ENCODE assay signal across 39 cellular contexts in genomic region chr1:59421232-59421920, GRCh38.
"Had no signal": no experiment of that assay in that cellular context is flagged by ENCODE, and none has a peak within 500 bp of the region (broad histone marks: within the 10 kb centered on the region; RNA-seq: fewer than 3 reads in every experiment).

No MANE protein-coding gene starts in this region.

- H3K4me1 ChIP-seq: Peyer's patch had no signal

- DNase-seq: activated CD4-positive, alpha-beta memory T cell treated with anti-CD3 and anti-CD28 coated beads, Interleukin-2, amount 10 ng/mL, durations not matched to agents 7 days and 5 days; activated CD4-positive, alpha-beta T cell treated with anti-CD3 and anti-CD28 coated beads for 1 hour; activated CD4-positive, alpha-beta T cell treated with anti-CD3 and anti-CD28 coated beads for 48 hours; activated CD4-positive, CD25-positive, alpha-beta regulatory T cell; activated CD8-positive, alpha-beta memory T cell treated with anti-CD3 and anti-CD28 coated beads for 24 hours; activated CD8-positive, alpha-beta memory T cell treated with anti-CD3 and anti-CD28 coated beads, Interleukin-2, amount 10 ng/mL, durations not matched to agents 7 days and 5 days; activated CD8-positive, alpha-beta memory T cell treated with anti-CD3 and anti-CD28 coated beads, Interleukin-2, amount 50 U/mL, for 48 hours; activated effector memory CD4-positive, alpha-beta T cell treated with anti-CD3 and anti-CD28 coated beads, Interleukin-2, amount 50 U/mL, for 16 hours; activated naive CD4-positive, alpha-beta T cell treated with Interleukin-2 at 50 U/mL for 16 hours; activated naive CD8-positive, alpha-beta T cell treated with anti-CD3 and anti-CD28 coated beads, Interleukin-2, amount 10 ng/mL, durations not matched to agents 7 days and 5 days; activated T-cell treated with anti-CD3 and anti-CD28 coated beads, Interleukin-2, amount 50 U/mL, for 48 hours; amygdala; Kasumi-1; KG1; MM.1S; MV-4-11; NCI-H1092; NCI-H1436 treated with DMSO at 0.1 percent for 48 hours; NCI-H1694 treated with DMSO at 0.1 percent for 48 hours; NCI-H2029; NCI-H510A; NCI-H526; NCI-H748 treated with DMSO at 0.1 percent for 48 hours; NK-92 treated with Interleukin-12 subunit alpha and Interleukin-12 subunit beta, amount 100 ng/mL, for 24 hours; PC-3; Peyer's patch; RPMI8226; SHP77 treated with DMSO at 0.1 percent for 48 hours; SW 1271; T-helper 1 cell; T-helper 2 cell; T-helper 9 cell; WERI-Rb-1 had no signal

- H3K9me3 Mint-ChIP-seq: activated CD4-positive, alpha-beta memory T cell treated with anti-CD3 and anti-CD28 coated beads, Interleukin-2, amount 10 ng/mL, durations not matched to agents 7 days and 5 days; activated naive CD4-positive, alpha-beta T cell treated with anti-CD3 and anti-CD28 coated beads, Interleukin-2, amount 50 U/mL, for 24 hours; activated naive CD8-positive, alpha-beta T cell treated with anti-CD3 and anti-CD28 coated beads, Interleukin-2, amount 10 ng/mL, durations not matched to agents 7 days and 5 days; activated T-helper 17 cell treated with anti-CD3 and anti-CD28 coated beads, Interleukin-2, amount 50 U/mL, for 72 hours; central memory CD8-positive, alpha-beta T cell had no signal

- H3K4me3 Mint-ChIP-seq: activated CD4-positive, alpha-beta memory T cell treated with anti-CD3 and anti-CD28 coated beads, Interleukin-2, amount 10 ng/mL, durations not matched to agents 7 days and 5 days; activated CD8-positive, alpha-beta memory T cell treated with anti-CD3 and anti-CD28 coated beads, Interleukin-2, amount 10 ng/mL, durations not matched to agents 7 days and 5 days; activated naive CD4-positive, alpha-beta T cell treated with anti-CD3 and anti-CD28 coated beads, Interleukin-2, amount 50 U/mL, for 24 hours; activated naive CD8-positive, alpha-beta T cell treated with anti-CD3 and anti-CD28 coated beads, Interleukin-2, amount 10 ng/mL, durations not matched to agents 7 days and 5 days; activated T-helper 17 cell treated with anti-CD3 and anti-CD28 coated beads, Interleukin-2, amount 50 U/mL, for 72 hours; central memory CD8-positive, alpha-beta T cell had no signal

- ATAC-seq: activated CD8-positive, alpha-beta memory T cell treated with anti-CD3 and anti-CD28 coated beads, Interleukin-2, amount 10 ng/mL, durations not matched to agents 7 days and 5 days; activated T-helper 17 cell treated with anti-CD3 and anti-CD28 coated beads, Interleukin-2, amount 50 U/mL, for 72 hours; PC-3 had no signal

- H3K27me3 Mint-ChIP-seq: activated CD4-positive, alpha-beta memory T cell treated with anti-CD3 and anti-CD28 coated beads, Interleukin-2, amount 10 ng/mL, durations not matched to agents 7 days and 5 days; activated CD8-positive, alpha-beta memory T cell treated with anti-CD3 and anti-CD28 coated beads, Interleukin-2, amount 10 ng/mL, durations not matched to agents 7 days and 5 days; activated naive CD4-positive, alpha-beta T cell treated with anti-CD3 and anti-CD28 coated beads, Interleukin-2, amount 50 U/mL, for 24 hours; activated naive CD8-positive, alpha-beta T cell treated with anti-CD3 and anti-CD28 coated beads, Interleukin-2, amount 10 ng/mL, durations not matched to agents 7 days and 5 days; activated T-helper 17 cell treated with anti-CD3 and anti-CD28 coated beads, Interleukin-2, amount 50 U/mL, for 72 hours; central memory CD8-positive, alpha-beta T cell had no signal

- H3K27me3 ChIP-seq: ascending aorta, cardiac muscle cell, Peyer's patch, SJSA1 had no signal

- H3K36me3 ChIP-seq: ascending aorta, cardiac muscle cell, Peyer's patch, SJSA1, WERI-Rb-1 had no signal

- H3K27ac ChIP-seq: cardiac muscle cell, Peyer's patch, SJSA1, WERI-Rb-1 had no signal

- H3K27ac Mint-ChIP-seq: activated CD4-positive, alpha-beta memory T cell treated with anti-CD3 and anti-CD28 coated beads, Interleukin-2, amount 10 ng/mL, durations not matched to agents 7 days and 5 days; activated CD8-positive, alpha-beta memory T cell treated with anti-CD3 and anti-CD28 coated beads, Interleukin-2, amount 10 ng/mL, durations not matched to agents 7 days and 5 days; activated naive CD4-positive, alpha-beta T cell treated with anti-CD3 and anti-CD28 coated beads, Interleukin-2, amount 50 U/mL, for 24 hours; activated naive CD8-positive, alpha-beta T cell treated with anti-CD3 and anti-CD28 coated beads, Interleukin-2, amount 10 ng/mL, durations not matched to agents 7 days and 5 days; activated T-helper 17 cell treated with anti-CD3 and anti-CD28 coated beads, Interleukin-2, amount 50 U/mL, for 72 hours had no signal

- H3K4me1 Mint-ChIP-seq: activated CD4-positive, alpha-beta memory T cell treated with anti-CD3 and anti-CD28 coated beads, Interleukin-2, amount 10 ng/mL, durations not matched to agents 7 days and 5 days; activated naive CD4-positive, alpha-beta T cell treated with anti-CD3 and anti-CD28 coated beads, Interleukin-2, amount 50 U/mL, for 24 hours; activated T-helper 17 cell treated with anti-CD3 and anti-CD28 coated beads, Interleukin-2, amount 50 U/mL, for 72 hours had no signal

- H3K36me3 Mint-ChIP-seq: activated naive CD4-positive, alpha-beta T cell treated with anti-CD3 and anti-CD28 coated beads, Interleukin-2, amount 50 U/mL, for 24 hours had no signal

- H3K4me3 ChIP-seq: ascending aorta, cardiac muscle cell, Peyer's patch, SJSA1 had no signal

- H3K9me3 ChIP-seq: ascending aorta, Peyer's patch, SJSA1 had no signal
